ENCODE assay signal across 8 cellular contexts in the genomic region with DNA sequence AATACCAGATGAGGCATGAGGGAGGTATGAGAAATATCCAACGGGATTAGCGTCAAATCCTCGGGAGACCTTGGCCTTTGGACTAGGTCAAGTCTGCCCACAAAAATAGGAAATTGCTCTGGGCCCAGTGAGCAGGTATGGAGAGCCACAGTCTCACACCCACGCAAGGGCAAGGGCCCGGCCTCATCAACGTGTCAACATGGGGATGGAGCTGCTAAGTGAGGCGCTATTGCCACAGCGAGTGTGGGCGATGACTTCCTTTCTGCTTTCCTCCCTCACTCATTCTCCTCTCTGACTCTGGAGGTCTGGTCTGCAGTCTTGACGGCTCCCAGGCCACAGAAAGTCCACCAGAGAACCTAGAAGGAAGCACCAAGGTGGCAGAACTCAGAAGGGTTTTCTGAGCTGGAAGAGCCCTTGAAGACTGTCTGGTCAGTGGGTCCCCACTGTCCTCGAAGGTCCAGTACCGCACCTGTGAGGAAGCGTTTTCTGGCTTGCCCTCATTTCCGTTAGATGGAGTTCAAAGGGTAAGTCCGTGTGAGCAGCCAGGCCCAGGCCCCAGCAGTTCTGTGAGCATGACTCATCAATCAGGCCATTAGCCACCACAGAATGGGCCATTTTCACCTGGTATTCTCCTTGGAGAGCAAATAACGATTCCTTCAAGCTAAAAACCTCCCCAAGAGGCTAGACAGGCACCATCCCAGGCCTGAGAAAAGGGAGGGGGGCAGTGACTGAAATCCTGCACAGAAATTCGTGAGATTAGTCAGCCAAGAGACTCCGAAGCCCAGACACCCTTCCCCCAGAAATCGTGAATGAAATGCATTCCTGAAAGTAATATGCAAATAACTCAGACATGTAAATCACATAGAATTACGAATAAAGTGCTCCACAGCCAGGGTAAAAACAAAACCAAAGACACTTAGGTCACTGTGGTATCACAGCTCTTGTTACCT.
DNase-seq lines count a peak whose midpoint lies in the region; ATAC-seq, FAIRE-seq and TF ChIP-seq lines count a peak whose summit lies in the region.

No MANE protein-coding gene starts in this region.

- H3K4me1 Mint-ChIP-seq in HFFc6 (ENCODE audit: low read depth) (peaks cover 99% of the 10 kb centered on the region), brain (peaks cover 93% of the 10 kb centered on the region), natural killer cell (peaks cover 16 to 28% of the 10 kb centered on the region in 2 donors)

- TF ChIP-seq CTCF in HFFc6 (IDR thresholded peaks at IDR 0.05) (no peak), brain (conservative IDR thresholded peaks at IDR 0.05) (no peak), natural killer cell (IDR thresholded peaks at IDR 0.05) (no peak)

- no peak for FAIRE-seq in frontal cortex (lab: Jason Lieb, UNC)

- H3K9me3 Mint-ChIP-seq in HFFc6 (no peaks in the 10 kb centered on the region), brain (peaks cover 0 to 3% (median 0%) of the 10 kb centered on the region in 5 experiments), natural killer cell (no peaks in the 10 kb centered on the region)

- H3K27me3 Mint-ChIP-seq in HFFc6 (ENCODE audit: insufficient read depth) (peaks cover 5% of the 10 kb centered on the region), brain (no peaks in the 10 kb centered on the region), natural killer cell (ENCODE audit: low read depth in 2 of 2) (peaks cover 9 to 13% of the 10 kb centered on the region in 2 donors)

- H3K36me3 Mint-ChIP-seq in HFFc6 (ENCODE audit: low read depth) (peaks cover 21% of the 10 kb centered on the region), brain (no peaks in the 10 kb centered on the region), natural killer cell (no peaks in the 10 kb centered on the region)

- ATAC-seq in GM18858 (IDR thresholded peaks at IDR 0.05; ENCODE audit: unreplicated experiment) (peak; percentile 70), natural killer cell (peak; percentile 78 to 87 (median 81))

- intact Hi-C loops in natural killer cell (cut with micrococcal nuclease), result no loop called here

- peak overlapping the region; percentile 70 for H3K4me3 Mint-ChIP-seq in HFFc6
- peak overlapping the region in 3 of 5 experiments; percentile 18 to 77 (median 51) for H3K4me3 Mint-ChIP-seq in brain
- peak overlapping the region; percentile 37 for H3K4me3 Mint-ChIP-seq in natural killer cell

- H3K27ac Mint-ChIP-seq in HFFc6, result peak overlapping the region; percentile 92
- peak overlapping the region; percentile 81 to 96 (median 90) for H3K27ac Mint-ChIP-seq in brain
- peak overlapping the region; percentile 75 for H3K27ac Mint-ChIP-seq in natural killer cell

- DNase-seq in HFFc6, result peak; percentile 77
- peak; percentile 80 for DNase-seq in NCI-H526 treated with DMSO at 0.1 percent for 48 hours (lab: John Stamatoyannopoulos, UW)
- peak; percentile 21 for DNase-seq in natural killer cell
- DNase-seq in frontal cortex (ENCODE audit: low spot score in 2 of 2), result no peak
- no peak for DNase-seq in NCI-H2171 treated with DMSO at 0.1 percent for 48 hours (lab: John Stamatoyannopoulos, UW)
- DNase-seq in RKO (ENCODE audit: low spot score), result no peak

Comparison
In these comparisons a context has a peak if more than half of its experiments do, and no peak if none do; other contexts are left out.
1. DNase-seq: peak in HFFc6 (single experiment), NCI-H526 treated with DMSO at 0.1 percent for 48 hours (single experiment) and natural killer cell (single experiment); none in frontal cortex (0 of 2), NCI-H2171 treated with DMSO at 0.1 percent for 48 hours (single experiment) and RKO (single experiment).
2. Peak in every context shown above with its lines, with median percentiles within 50 percentile points of each other: H3K27ac Mint-ChIP-seq and H3K4me3 Mint-ChIP-seq.